ENCODE assay signal across 15 cellular contexts in the genomic region with DNA sequence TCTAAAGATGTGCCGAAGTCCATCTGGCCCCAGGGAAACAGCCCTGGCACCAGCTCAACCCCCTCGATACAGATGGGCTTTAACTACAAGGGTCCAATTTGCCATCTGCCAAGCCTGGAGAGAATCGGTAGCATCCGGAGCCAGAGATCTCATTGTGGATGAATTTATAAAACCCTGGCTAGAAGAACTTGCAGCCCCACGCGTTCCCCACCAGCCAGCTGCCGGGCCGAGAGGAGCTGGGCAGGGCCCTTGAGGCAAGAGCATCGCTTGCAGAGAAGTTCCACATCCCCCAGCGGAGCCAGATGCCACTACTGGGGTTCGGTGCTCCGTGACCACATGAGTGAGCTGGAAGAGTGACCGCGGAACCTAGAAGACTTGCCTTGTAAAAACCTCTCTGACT.
DNase-seq lines count a peak whose midpoint lies in the region; TF ChIP-seq lines count a peak whose summit lies in the region.
"Had no signal": no experiment of that assay in that cellular context is flagged by ENCODE, and none has a peak within 500 bp of the region (broad histone marks: within the 10 kb centered on the region; RNA-seq: fewer than 3 reads in every experiment).

No MANE protein-coding gene starts in this region.

- H3K4me1 ChIP-seq in KMS-11 (ENCODE audit: low read depth, poor library complexity, severe bottlenecking) (peaks cover 100% of the 10 kb centered on the region), BE2C (peaks cover 4% of the 10 kb centered on the region; the same call in 1 of the 2 replicates)
- H3K4me1 ChIP-seq: Peyer's patch had no signal

- H3K27me3 ChIP-seq in KMS-11 (ENCODE audit: insufficient read depth, low read depth) (no peaks in the 10 kb centered on the region), BE2C (no peaks in the 10 kb centered on the region)
- H3K27me3 ChIP-seq: BLaER1, Peyer's patch had no signal

- TF ChIP-seq CTCF in KMS-11 (conservative IDR thresholded peaks at IDR 0.05; ENCODE audit: low read depth, low read length) (no peak), BE2C (IDR thresholded peaks at IDR 0.05; ENCODE audit: low read depth, low read length) (no peak)

- H3K36me3 ChIP-seq in KMS-11 (ENCODE audit: insufficient read depth) (no peaks in the 10 kb centered on the region), BE2C (no peaks in the 10 kb centered on the region)
- H3K36me3 ChIP-seq: Peyer's patch had no signal

- DNase-seq in NCI-H524 treated with DMSO at 0.1 percent for 48 hours (lab: John Stamatoyannopoulos, UW): peak; percentile 99
- peak; percentile 24 for DNase-seq in cerebellar cortex (ENCODE audit: low spot score)
- no peak for DNase-seq in C1 segment of cervical spinal cord (lab: John Stamatoyannopoulos, UW)
- DNase-seq in BE2C: no peak
- DNase-seq in activated T-cell treated with anti-CD3 and anti-CD28 coated beads, Interleukin-2, amount 50 U/mL, for 48 hours: no peak
- DNase-seq in pons (ENCODE audit: low spot score): no peak
- DNase-seq: CD8-positive, alpha-beta T cell; IMR-90; Karpas-422; NCI-H1092; NCI-H1436; NCI-H2029; Peyer's patch had no signal

- H3K9me3 ChIP-seq in BE2C: no peaks in the 10 kb centered on the region
- H3K9me3 ChIP-seq: Peyer's patch had no signal

- H3K9ac ChIP-seq in KMS-11: peak overlapping the region; percentile 84
- H3K9ac ChIP-seq: BLaER1 had no signal

- H3K4me3 ChIP-seq in KMS-11 (IDR thresholded peaks at IDR 0.05; ENCODE audit: insufficient read depth, low read depth, low read length) (no peak overlapping the region), BE2C (ENCODE audit: low read depth, low read length) (no peak overlapping the region)
- H3K4me3 ChIP-seq: BLaER1, Peyer's patch had no signal

- no peaks in the 10 kb centered on the region for H3K79me2 ChIP-seq in KMS-11 (ENCODE audit: insufficient read depth, low read depth)

- no peaks in the 10 kb centered on the region for H4K20me1 ChIP-seq in KMS-11 (ENCODE audit: insufficient read depth)
- H4K20me1 ChIP-seq: BLaER1 had no signal

- H2AFZ ChIP-seq in KMS-11 (ENCODE audit: low read depth): no peak overlapping the region

- H3K4me2 ChIP-seq in KMS-11: peak overlapping the region; percentile 96
- H3K4me2 ChIP-seq: BLaER1 had no signal

- H3K27ac ChIP-seq in KMS-11: peak overlapping the region; percentile 98
- H3K27ac ChIP-seq: BLaER1, Peyer's patch had no signal

Comparison
In these comparisons a context has a peak if more than half of its experiments do, and no peak if none do; other contexts are left out.
1. DNase-seq: peak in NCI-H524 treated with DMSO at 0.1 percent for 48 hours (single experiment) and cerebellar cortex (single experiment); none in C1 segment of cervical spinal cord (0 of 14), BE2C (single experiment), activated T-cell treated with anti-CD3 and anti-CD28 coated beads, Interleukin-2, amount 50 U/mL, for 48 hours (0 of 2) and pons (single experiment).